Comparison of ENCODE assay signal across 8 cellular contexts in the genomic region with DNA sequence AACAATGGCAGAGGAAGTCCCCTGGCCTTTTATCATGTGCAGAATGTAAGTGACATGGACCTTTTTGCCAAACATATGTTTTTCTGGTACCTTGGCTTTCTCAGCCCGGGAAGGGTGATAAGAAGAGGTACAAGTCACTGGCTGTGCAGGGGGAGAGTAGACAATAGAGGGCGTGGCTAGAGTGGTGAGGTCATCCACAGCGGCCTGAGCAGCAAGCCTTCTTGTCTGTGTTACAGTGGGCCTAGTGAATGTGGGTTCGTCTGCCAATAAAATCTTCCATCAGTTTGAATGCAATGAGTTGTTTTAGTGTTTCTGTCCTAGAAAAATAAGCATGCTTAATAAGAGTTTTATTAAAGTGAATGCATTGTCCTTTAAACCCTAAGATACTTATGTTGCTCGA. TPM values are rescaled to one million over a fixed set of nuclear protein-coding genes. Genes with fewer than 3 reads are reported as not detected.
A peak's percentile ranks its signal among the peaks of the same experiment; 100 is the strongest.
DNase-seq lines count a peak whose midpoint lies in the region; ATAC-seq, FAIRE-seq and TF ChIP-seq lines count a peak whose summit lies in the region.

No MANE protein-coding gene starts in this region.

- DNase-seq in Caki2 (ENCODE audit: low read depth) = peak; percentile 46
- peak; percentile 35 for DNase-seq in NCI-H69 (lab: John Stamatoyannopoulos, UW)
- peak; percentile 93 for DNase-seq in endothelial cell of umbilical vein (ENCODE audit: low read depth, low spot score)
- peak; percentile 83 for DNase-seq in midbrain (lab: John Stamatoyannopoulos, UW)
- no peak for DNase-seq in vagina (ENCODE audit: extremely low spot score in 2 of 2)
- no peak for DNase-seq in NCI-H2029 (lab: John Stamatoyannopoulos, UW)
- no peak for DNase-seq in gastrocnemius medialis

- POLR2A ChIA-PET in endothelial cell of umbilical vein (lab: Charles Lee) = no interaction called here

- H3K4me3 ChIP-seq in endothelial cell of umbilical vein (replicated peaks in 1 of 3; ENCODE audit: insufficient read depth in 1 of 3, low read depth in 1 of 3, low read length in 3 of 3) (peak overlapping the region in 1 of 3 experiments; percentile 29), vagina (no peak overlapping the region), gastrocnemius medialis (no peak overlapping the region)

- no TSS peak for BruUV-seq in endothelial cell of umbilical vein (replicated peaks; lab: Mats Ljungman, UMichigan)

- TF ChIP-seq CTCF in endothelial cell of umbilical vein (IDR thresholded peaks at IDR 0.05; ENCODE audit: extremely low read depth in 1 of 2, insufficient read depth in 1 of 2, low read depth in 1 of 2, low read length in 2 of 2) = no peak
- TF ChIP-seq CTCF in vagina (IDR thresholded peaks at IDR 0.05) = no peak
- no peak for TF ChIP-seq CTCF in gastrocnemius medialis (IDR thresholded peaks at IDR 0.05 in 4 of 5, conservative IDR thresholded peaks at IDR 0.05 in 1 of 5)

- no peak for ATAC-seq in GM18867 (IDR thresholded peaks at IDR 0.05; ENCODE audit: unreplicated experiment)
- ATAC-seq in gastrocnemius medialis = no peak

- TF ChIP-seq POLR2A in endothelial cell of umbilical vein (IDR thresholded peaks at IDR 0.05; ENCODE audit: low read depth, low read length) (peak; percentile 37), vagina (IDR thresholded peaks at IDR 0.05) (no peak), gastrocnemius medialis (IDR thresholded peaks at IDR 0.05) (no peak)

- H3K36me3 ChIP-seq in endothelial cell of umbilical vein (ENCODE audit: control insufficient read depth in 2 of 2, extremely low read depth in 1 of 2, insufficient read depth in 2 of 2, low read length in 2 of 2) (peaks cover 3 to 9% of the 10 kb centered on the region in 2 experiments), vagina (peaks cover 0 to 44% of the 10 kb centered on the region in 2 donors), gastrocnemius medialis (peaks cover 0 to 79% of the 10 kb centered on the region in 2 donors)

- H2AFZ ChIP-seq in endothelial cell of umbilical vein (ENCODE audit: low read depth, low read length) = peak overlapping the region; percentile 85

- dilution Hi-C loops in endothelial cell of umbilical vein (cut with MboI; ENCODE audit: extremely low pct_ligation_motif_present, low sequenced_read_pairs) = no loop called here

- no peaks in the 10 kb centered on the region for H3K79me2 ChIP-seq in endothelial cell of umbilical vein (ENCODE audit: control insufficient read depth, insufficient read depth, low read length)

- in situ Hi-C loops in Caki2 (cut with HindIII; ENCODE audit: low pct_unique_long_range_greater_than_20kb, low sequenced_read_pairs) = no loop called here
- in situ Hi-C loops in gastrocnemius medialis (cut with MboI; ENCODE audit: low sequenced_read_pairs in 4 of 4) = loop anchor here (10.0 to 25.0 kb wide), 2 partner anchors 128 to 135 kb away; a partner anchor contains a TSS

- H3K9ac ChIP-seq in endothelial cell of umbilical vein (replicated peaks; ENCODE audit: extremely low read depth, insufficient read depth, low read length) = peak overlapping the region; percentile 73

- peak overlapping the region; percentile 57 for H3K4me2 ChIP-seq in endothelial cell of umbilical vein (ENCODE audit: insufficient read depth, low read length)

- intact Hi-C loops in endothelial cell of umbilical vein (cut with micrococcal nuclease) = loop anchor here (5.0 kb wide), 3 partner anchors 188 to 388 kb away; a partner anchor contains a TSS
- intact Hi-C loops in vagina (cut with DNase I) = loop anchor here (10.0 kb wide), 1 partner anchor 125 kb away; a partner anchor contains a TSS
- intact Hi-C loops in gastrocnemius medialis (cut with DNase I; ENCODE audit: low total_unique reads) = no loop called here

- H3K27ac ChIP-seq in endothelial cell of umbilical vein (ENCODE audit: insufficient read depth, low read depth, low read length) (peak overlapping the region; percentile 75), vagina (no peak overlapping the region), gastrocnemius medialis (peak overlapping the region in 1 of 4 donors; percentile 6)

- no peaks in the 10 kb centered on the region for H3K27me3 ChIP-seq in endothelial cell of umbilical vein (ENCODE audit: control insufficient read depth in 2 of 2, insufficient read depth in 2 of 2, low read length in 2 of 2)
- no peaks in the 10 kb centered on the region for H3K27me3 ChIP-seq in vagina
- no peaks in the 10 kb centered on the region for H3K27me3 ChIP-seq in gastrocnemius medialis

- CTCF ChIA-PET in endothelial cell of umbilical vein (lab: Charles Lee) = interaction anchor here (0.8 to 1.5 kb wide), 7 partner anchors 72 to 388 kb away, joined by 3 to 16 read pairs (median 4); a partner anchor contains a TSS

- peaks cover 10% of the 10 kb centered on the region for H3K4me1 ChIP-seq in endothelial cell of umbilical vein (ENCODE audit: control insufficient read depth, extremely low read depth, insufficient read depth, low read length)
- H3K4me1 ChIP-seq in vagina = no peaks in the 10 kb centered on the region
- no peaks in the 10 kb centered on the region for H3K4me1 ChIP-seq in gastrocnemius medialis

- H3K9me1 ChIP-seq in endothelial cell of umbilical vein (replicated peaks; ENCODE audit: control insufficient read depth, extremely low read depth, insufficient read depth, low read length) = no peaks in the 10 kb centered on the region

- no peaks in the 10 kb centered on the region for H3K9me3 ChIP-seq in endothelial cell of umbilical vein (replicated peaks; ENCODE audit: control insufficient read depth, insufficient read depth, low read length)
- H3K9me3 ChIP-seq in vagina = no peaks in the 10 kb centered on the region
- no peaks in the 10 kb centered on the region for H3K9me3 ChIP-seq in gastrocnemius medialis

- FAIRE-seq in endothelial cell of umbilical vein (lab: Jason Lieb, UNC) = peak; percentile 99

- no peaks in the 10 kb centered on the region for H4K20me1 ChIP-seq in endothelial cell of umbilical vein (replicated peaks; ENCODE audit: control insufficient read depth, extremely low read depth, insufficient read depth, low read length)

TF ChIP-seq in endothelial cell of umbilical vein, 7 proteins besides CTCF, POLR2A, EP300 and RAD21:
- TF ChIP-seq MYC (IDR thresholded peaks at IDR 0.05; ENCODE audit: low read depth, low read length) = no peak
- no peak for TF ChIP-seq GATA2 (IDR thresholded peaks at IDR 0.05; ENCODE audit: insufficient read depth, insufficient read length, low read depth, low read length)
- TF ChIP-seq POLR2AphosphoS5 (IDR thresholded peaks at IDR 0.05; ENCODE audit: insufficient read depth, low read depth, low read length) = no peak
- no peak for TF ChIP-seq EZH2 (IDR thresholded peaks at IDR 0.05; ENCODE audit: borderline replicate concordance, low read depth, low read length, severe bottlenecking)
- no peak for TF ChIP-seq FOS (IDR thresholded peaks at IDR 0.05; ENCODE audit: borderline replicate concordance, insufficient read depth, low read length)
- peak; percentile 45 for TF ChIP-seq JUN (IDR thresholded peaks at IDR 0.05; ENCODE audit: borderline replicate concordance, insufficient read depth, insufficient read length, low read depth)

RNA-seq across cellular contexts. Expression of a gene that starts 59.0 kb away (rescaled TPM):
- 608 and 700 TPM in 2 replicates for total RNA-seq in Caki2 (2014; rRNA removed; shearing (Covaris generic); ENCODE audit: low replicate concordance)
- total RNA-seq in endothelial cell of umbilical vein (303 and 307 TPM in 2 replicates), vagina (100 TPM), gastrocnemius medialis (10 to 100 TPM; 23.8 to 48.7 (median 39.3) TPM)
- 189 and 196 TPM in 2 replicates for polyA plus RNA-seq in endothelial cell of umbilical vein
- polyA plus RNA-seq in endothelial cell of umbilical vein (2011; cell fraction: cytosol; rRNA removed) = 153 and 175 TPM in 2 replicates
- 121 and 149 TPM in 2 replicates for polyA plus RNA-seq in endothelial cell of umbilical vein (2011; cell fraction: nucleus; rRNA removed)
- 280 and 365 TPM in 2 replicates for polyA plus RNA-seq in endothelial cell of umbilical vein (2012)
- polyA minus RNA-seq in endothelial cell of umbilical vein = 206 and 248 TPM in 2 replicates
- 66.0 TPM for polyA minus RNA-seq in endothelial cell of umbilical vein (2011; cell fraction: cytosol; rRNA and poly(A)+ RNA removed)
- 59.0 and 66.0 TPM in 2 replicates for polyA minus RNA-seq in endothelial cell of umbilical vein (2011; cell fraction: nucleus; rRNA and poly(A)+ RNA removed)

Comparison
In these comparisons a context has a peak if more than half of its experiments do, and no peak if none do; other contexts are left out.
1. DNase-seq: peak in Caki2 (single experiment), NCI-H69 (single experiment), endothelial cell of umbilical vein (single experiment) and midbrain (single experiment); none in vagina (0 of 2), NCI-H2029 (single experiment) and gastrocnemius medialis (0 of 2).